1 cellular context compared by ENCODE assay signal in the genomic region with DNA sequence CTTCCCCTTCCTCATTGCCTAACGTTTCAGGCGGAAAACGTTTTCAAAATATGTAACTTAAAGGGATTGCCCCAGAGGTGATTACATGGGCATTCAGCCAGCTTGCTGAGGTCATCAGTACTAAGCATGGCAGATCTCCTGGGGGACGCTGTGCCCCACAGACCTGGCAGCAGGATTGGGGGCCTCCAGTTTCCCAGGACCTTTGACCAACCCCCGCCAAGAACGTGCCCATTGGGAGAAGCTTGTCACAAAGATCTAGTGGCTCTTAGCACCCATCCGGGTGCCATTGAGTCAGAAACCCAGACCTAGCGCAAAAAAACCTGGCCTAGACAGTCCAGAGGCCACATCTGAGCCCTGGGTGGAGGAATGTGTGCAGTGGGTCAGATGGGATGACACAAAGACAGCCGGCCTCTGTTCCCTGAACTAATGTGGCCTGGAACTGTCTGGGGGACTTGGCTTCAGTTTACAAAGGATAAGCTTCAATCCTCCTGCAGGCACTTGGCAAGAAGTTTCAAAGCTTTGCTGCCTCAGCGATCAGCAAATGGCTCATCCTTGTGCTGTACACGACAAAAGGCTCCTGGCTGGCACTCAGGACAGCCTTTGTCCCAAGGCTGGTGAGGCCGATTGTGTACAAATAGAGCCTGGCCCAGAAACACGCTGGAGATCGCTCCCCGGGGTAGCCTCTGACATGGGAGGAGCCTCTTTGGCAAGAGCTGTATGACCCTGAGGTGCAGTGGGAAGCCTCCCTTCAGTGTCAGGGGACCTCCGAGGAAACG.
TF ChIP-seq lines count a peak whose summit lies in the region.

No MANE protein-coding gene starts in this region.

TF ChIP-seq in HepG2, 621 proteins besides CTCF, POLR2A, EP300 and RAD21 (continued from another document and continues in another):
- TF ChIP-seq, protein P1, sequence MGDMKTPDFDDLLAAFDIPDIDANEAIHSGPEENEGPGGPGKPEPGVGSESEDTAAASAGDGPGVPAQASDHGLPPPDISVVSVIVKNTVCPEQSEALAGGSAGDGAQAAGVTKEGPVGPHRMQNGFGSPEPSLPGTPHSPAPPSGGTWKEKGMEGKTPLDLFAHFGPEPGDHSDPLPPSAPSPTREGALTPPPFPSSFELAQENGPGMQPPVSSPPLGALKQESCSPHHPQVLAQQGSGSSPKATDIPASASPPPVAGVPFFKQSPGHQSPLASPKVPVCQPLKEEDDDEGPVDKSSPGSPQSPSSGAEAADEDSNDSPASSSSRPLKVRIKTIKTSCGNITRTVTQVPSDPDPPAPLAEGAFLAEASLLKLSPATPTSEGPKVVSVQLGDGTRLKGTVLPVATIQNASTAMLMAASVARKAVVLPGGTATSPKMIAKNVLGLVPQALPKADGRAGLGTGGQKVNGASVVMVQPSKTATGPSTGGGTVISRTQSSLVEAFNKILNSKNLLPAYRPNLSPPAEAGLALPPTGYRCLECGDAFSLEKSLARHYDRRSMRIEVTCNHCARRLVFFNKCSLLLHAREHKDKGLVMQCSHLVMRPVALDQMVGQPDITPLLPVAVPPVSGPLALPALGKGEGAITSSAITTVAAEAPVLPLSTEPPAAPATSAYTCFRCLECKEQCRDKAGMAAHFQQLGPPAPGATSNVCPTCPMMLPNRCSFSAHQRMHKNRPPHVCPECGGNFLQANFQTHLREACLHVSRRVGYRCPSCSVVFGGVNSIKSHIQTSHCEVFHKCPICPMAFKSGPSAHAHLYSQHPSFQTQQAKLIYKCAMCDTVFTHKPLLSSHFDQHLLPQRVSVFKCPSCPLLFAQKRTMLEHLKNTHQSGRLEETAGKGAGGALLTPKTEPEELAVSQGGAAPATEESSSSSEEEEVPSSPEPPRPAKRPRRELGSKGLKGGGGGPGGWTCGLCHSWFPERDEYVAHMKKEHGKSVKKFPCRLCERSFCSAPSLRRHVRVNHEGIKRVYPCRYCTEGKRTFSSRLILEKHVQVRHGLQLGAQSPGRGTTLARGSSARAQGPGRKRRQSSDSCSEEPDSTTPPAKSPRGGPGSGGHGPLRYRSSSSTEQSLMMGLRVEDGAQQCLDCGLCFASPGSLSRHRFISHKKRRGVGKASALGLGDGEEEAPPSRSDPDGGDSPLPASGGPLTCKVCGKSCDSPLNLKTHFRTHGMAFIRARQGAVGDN (CRISPR knock-in tag; IDR thresholded peaks at IDR 0.05) = peak; percentile 51
- TF ChIP-seq, protein P2, sequence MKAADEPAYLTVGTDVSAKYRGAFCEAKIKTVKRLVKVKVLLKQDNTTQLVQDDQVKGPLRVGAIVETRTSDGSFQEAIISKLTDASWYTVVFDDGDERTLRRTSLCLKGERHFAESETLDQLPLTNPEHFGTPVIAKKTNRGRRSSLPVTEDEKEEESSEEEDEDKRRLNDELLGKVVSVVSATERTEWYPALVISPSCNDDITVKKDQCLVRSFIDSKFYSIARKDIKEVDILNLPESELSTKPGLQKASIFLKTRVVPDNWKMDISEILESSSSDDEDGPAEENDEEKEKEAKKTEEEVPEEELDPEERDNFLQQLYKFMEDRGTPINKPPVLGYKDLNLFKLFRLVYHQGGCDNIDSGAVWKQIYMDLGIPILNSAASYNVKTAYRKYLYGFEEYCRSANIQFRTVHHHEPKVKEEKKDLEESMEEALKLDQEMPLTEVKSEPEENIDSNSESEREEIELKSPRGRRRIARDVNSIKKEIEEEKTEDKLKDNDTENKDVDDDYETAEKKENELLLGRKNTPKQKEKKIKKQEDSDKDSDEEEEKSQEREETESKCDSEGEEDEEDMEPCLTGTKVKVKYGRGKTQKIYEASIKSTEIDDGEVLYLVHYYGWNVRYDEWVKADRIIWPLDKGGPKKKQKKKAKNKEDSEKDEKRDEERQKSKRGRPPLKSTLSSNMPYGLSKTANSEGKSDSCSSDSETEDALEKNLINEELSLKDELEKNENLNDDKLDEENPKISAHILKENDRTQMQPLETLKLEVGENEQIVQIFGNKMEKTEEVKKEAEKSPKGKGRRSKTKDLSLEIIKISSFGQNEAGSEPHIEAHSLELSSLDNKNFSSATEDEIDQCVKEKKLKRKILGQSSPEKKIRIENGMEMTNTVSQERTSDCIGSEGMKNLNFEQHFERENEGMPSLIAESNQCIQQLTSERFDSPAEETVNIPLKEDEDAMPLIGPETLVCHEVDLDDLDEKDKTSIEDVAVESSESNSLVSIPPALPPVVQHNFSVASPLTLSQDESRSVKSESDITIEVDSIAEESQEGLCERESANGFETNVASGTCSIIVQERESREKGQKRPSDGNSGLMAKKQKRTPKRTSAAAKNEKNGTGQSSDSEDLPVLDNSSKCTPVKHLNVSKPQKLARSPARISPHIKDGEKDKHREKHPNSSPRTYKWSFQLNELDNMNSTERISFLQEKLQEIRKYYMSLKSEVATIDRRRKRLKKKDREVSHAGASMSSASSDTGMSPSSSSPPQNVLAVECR (CRISPR knock-in tag; IDR thresholded peaks at IDR 0.05; ENCODE audit: borderline replicate concordance) = no peak
- TF ChIP-seq ZNF747 (CRISPR knock-in tag; IDR thresholded peaks at IDR 0.05; ENCODE audit: borderline replicate concordance) = no peak
- no peak for TF ChIP-seq SNAI1 (CRISPR knock-in tag; IDR thresholded peaks at IDR 0.05; ENCODE audit: borderline replicate concordance)
- TF ChIP-seq CEBPB (IDR thresholded peaks at IDR 0.05; ENCODE audit: borderline replicate concordance, low read depth, low read length) = peak; percentile 68; the same call in 1 of the 2 replicates
- TF ChIP-seq, protein P3, sequence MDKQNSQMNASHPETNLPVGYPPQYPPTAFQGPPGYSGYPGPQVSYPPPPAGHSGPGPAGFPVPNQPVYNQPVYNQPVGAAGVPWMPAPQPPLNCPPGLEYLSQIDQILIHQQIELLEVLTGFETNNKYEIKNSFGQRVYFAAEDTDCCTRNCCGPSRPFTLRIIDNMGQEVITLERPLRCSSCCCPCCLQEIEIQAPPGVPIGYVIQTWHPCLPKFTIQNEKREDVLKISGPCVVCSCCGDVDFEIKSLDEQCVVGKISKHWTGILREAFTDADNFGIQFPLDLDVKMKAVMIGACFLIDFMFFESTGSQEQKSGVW (CRISPR knock-in tag; IDR thresholded peaks at IDR 0.05; ENCODE audit: borderline replicate concordance) = no peak
- TF ChIP-seq HOXD1 (CRISPR knock-in tag; IDR thresholded peaks at IDR 0.05) = no peak
- no peak for TF ChIP-seq HNRNPLL (IDR thresholded peaks at IDR 0.05; ENCODE audit: low read depth, low read length, poor library complexity, severe bottlenecking)
- TF ChIP-seq ZSCAN29 (CRISPR knock-in tag; conservative IDR thresholded peaks at IDR 0.05) = no peak
- TF ChIP-seq, protein P4, sequence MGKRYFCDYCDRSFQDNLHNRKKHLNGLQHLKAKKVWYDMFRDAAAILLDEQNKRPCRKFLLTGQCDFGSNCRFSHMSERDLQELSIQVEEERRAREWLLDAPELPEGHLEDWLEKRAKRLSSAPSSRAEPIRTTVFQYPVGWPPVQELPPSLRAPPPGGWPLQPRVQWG (CRISPR knock-in tag; IDR thresholded peaks at IDR 0.05; ENCODE audit: borderline replicate concordance, low read depth) = no peak
- TF ChIP-seq BORCS8-MEF2B (CRISPR knock-in tag; IDR thresholded peaks at IDR 0.05) = no peak
- no peak for TF ChIP-seq HNRNPK (IDR thresholded peaks at IDR 0.05; ENCODE audit: low read depth, low read length, poor library complexity, severe bottlenecking)
- TF ChIP-seq, protein P5, sequence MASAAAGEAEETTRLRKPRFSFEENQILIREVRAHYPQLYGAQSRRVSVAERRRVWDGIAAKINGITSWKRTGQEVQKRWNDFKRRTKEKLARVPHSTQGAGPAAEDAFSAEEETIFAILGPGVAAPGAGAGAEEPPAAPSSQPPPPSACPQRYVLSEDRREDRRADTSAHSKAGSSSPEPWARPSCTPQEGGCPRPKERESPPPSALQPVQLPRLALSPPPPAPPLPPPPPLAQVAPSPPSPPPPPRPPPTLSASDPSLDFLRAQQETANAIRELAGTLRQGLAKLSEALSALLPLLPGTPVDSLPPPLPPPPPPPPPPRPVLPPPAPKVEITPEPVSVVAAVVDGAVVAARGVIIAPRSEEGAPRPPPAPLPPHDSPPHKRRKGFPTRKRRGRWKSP (CRISPR knock-in tag; IDR thresholded peaks at IDR 0.05) = no peak
- TF ChIP-seq NR2C2 (CRISPR knock-in tag; IDR thresholded peaks at IDR 0.05; ENCODE audit: borderline replicate concordance) = no peak
- TF ChIP-seq SKI (IDR thresholded peaks at IDR 0.05; ENCODE audit: partially characterized antibody) = peak; percentile 16
- TF ChIP-seq ZNF605 (CRISPR knock-in tag; IDR thresholded peaks at IDR 0.05) = no peak
- TF ChIP-seq ASH2L (IDR thresholded peaks at IDR 0.05; ENCODE audit: insufficient read length, low read depth, low read length) = peak; percentile 7
- no peak for TF ChIP-seq ZNF556 (CRISPR knock-in tag; IDR thresholded peaks at IDR 0.05; ENCODE audit: borderline replicate concordance)
- TF ChIP-seq, protein P6, sequence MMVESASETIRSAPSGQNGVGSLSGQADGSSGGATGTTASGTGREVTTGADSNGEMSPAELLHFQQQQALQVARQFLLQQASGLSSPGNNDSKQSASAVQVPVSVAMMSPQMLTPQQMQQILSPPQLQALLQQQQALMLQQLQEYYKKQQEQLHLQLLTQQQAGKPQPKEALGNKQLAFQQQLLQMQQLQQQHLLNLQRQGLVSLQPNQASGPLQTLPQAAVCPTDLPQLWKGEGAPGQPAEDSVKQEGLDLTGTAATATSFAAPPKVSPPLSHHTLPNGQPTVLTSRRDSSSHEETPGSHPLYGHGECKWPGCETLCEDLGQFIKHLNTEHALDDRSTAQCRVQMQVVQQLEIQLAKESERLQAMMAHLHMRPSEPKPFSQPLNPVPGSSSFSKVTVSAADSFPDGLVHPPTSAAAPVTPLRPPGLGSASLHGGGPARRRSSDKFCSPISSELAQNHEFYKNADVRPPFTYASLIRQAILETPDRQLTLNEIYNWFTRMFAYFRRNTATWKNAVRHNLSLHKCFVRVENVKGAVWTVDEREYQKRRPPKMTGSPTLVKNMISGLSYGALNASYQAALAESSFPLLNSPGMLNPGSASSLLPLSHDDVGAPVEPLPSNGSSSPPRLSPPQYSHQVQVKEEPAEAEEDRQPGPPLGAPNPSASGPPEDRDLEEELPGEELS (CRISPR knock-in tag; IDR thresholded peaks at IDR 0.05) = no peak
- TF ChIP-seq, protein P7, sequence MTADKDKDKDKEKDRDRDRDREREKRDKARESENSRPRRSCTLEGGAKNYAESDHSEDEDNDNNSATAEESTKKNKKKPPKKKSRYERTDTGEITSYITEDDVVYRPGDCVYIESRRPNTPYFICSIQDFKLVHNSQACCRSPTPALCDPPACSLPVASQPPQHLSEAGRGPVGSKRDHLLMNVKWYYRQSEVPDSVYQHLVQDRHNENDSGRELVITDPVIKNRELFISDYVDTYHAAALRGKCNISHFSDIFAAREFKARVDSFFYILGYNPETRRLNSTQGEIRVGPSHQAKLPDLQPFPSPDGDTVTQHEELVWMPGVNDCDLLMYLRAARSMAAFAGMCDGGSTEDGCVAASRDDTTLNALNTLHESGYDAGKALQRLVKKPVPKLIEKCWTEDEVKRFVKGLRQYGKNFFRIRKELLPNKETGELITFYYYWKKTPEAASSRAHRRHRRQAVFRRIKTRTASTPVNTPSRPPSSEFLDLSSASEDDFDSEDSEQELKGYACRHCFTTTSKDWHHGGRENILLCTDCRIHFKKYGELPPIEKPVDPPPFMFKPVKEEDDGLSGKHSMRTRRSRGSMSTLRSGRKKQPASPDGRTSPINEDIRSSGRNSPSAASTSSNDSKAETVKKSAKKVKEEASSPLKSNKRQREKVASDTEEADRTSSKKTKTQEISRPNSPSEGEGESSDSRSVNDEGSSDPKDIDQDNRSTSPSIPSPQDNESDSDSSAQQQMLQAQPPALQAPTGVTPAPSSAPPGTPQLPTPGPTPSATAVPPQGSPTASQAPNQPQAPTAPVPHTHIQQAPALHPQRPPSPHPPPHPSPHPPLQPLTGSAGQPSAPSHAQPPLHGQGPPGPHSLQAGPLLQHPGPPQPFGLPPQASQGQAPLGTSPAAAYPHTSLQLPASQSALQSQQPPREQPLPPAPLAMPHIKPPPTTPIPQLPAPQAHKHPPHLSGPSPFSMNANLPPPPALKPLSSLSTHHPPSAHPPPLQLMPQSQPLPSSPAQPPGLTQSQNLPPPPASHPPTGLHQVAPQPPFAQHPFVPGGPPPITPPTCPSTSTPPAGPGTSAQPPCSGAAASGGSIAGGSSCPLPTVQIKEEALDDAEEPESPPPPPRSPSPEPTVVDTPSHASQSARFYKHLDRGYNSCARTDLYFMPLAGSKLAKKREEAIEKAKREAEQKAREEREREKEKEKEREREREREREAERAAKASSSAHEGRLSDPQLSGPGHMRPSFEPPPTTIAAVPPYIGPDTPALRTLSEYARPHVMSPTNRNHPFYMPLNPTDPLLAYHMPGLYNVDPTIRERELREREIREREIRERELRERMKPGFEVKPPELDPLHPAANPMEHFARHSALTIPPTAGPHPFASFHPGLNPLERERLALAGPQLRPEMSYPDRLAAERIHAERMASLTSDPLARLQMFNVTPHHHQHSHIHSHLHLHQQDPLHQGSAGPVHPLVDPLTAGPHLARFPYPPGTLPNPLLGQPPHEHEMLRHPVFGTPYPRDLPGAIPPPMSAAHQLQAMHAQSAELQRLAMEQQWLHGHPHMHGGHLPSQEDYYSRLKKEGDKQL (CRISPR knock-in tag; IDR thresholded peaks at IDR 0.05; ENCODE audit: low read depth) = no peak
- TF ChIP-seq SALL1 (CRISPR knock-in tag; IDR thresholded peaks at IDR 0.05) = 0 out of 2 replicates have a peak, but pooled peaks have one; percentile 12
- no peak for TF ChIP-seq NR2F1 (CRISPR knock-in tag; IDR thresholded peaks at IDR 0.05)
- TF ChIP-seq, protein P8, sequence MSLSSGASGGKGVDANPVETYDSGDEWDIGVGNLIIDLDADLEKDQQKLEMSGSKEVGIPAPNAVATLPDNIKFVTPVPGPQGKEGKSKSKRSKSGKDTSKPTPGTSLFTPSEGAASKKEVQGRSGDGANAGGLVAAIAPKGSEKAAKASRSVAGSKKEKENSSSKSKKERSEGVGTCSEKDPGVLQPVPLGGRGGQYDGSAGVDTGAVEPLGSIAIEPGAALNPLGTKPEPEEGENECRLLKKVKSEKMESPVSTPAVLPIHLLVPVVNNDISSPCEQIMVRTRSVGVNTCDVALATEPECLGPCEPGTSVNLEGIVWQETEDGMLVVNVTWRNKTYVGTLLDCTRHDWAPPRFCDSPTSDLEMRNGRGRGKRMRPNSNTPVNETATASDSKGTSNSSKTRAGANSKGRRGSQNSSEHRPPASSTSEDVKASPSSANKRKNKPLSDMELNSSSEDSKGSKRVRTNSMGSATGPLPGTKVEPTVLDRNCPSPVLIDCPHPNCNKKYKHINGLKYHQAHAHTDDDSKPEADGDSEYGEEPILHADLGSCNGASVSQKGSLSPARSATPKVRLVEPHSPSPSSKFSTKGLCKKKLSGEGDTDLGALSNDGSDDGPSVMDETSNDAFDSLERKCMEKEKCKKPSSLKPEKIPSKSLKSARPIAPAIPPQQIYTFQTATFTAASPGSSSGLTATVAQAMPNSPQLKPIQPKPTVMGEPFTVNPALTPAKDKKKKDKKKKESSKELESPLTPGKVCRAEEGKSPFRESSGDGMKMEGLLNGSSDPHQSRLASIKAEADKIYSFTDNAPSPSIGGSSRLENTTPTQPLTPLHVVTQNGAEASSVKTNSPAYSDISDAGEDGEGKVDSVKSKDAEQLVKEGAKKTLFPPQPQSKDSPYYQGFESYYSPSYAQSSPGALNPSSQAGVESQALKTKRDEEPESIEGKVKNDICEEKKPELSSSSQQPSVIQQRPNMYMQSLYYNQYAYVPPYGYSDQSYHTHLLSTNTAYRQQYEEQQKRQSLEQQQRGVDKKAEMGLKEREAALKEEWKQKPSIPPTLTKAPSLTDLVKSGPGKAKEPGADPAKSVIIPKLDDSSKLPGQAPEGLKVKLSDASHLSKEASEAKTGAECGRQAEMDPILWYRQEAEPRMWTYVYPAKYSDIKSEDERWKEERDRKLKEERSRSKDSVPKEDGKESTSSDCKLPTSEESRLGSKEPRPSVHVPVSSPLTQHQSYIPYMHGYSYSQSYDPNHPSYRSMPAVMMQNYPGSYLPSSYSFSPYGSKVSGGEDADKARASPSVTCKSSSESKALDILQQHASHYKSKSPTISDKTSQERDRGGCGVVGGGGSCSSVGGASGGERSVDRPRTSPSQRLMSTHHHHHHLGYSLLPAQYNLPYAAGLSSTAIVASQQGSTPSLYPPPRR (CRISPR knock-in tag; IDR thresholded peaks at IDR 0.05; ENCODE audit: borderline replicate concordance) = no peak
- TF ChIP-seq TEAD3 (CRISPR knock-in tag; optimal IDR thresholded peaks at IDR 0.05; ENCODE audit: borderline replicate concordance) = peak; percentile 65
- TF ChIP-seq XBP1 (CRISPR knock-in tag; IDR thresholded peaks at IDR 0.05) = no peak
- TF ChIP-seq ZNF350 (CRISPR knock-in tag; IDR thresholded peaks at IDR 0.05; ENCODE audit: borderline replicate concordance, low read depth) = no peak
